9 cellular contexts compared by ENCODE assay signal in the genomic region with DNA sequence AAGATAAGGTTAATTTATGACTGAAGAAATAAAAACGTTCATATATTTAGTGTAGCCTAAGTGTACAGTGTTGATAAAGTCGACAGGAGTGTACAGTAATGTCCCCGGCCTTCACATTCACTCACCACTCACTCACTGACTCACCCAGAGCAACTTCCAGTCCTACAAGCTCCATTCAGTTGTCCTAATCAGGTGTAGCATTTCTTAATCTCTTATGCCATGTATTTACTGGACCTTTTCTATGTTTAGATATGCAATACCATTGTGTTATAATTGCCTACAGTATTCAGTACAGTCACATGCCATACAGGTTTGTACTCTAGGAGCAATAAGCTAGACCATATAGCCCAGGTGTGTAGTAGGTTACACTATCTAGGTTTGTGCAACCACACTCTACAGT.
"Had no signal": no experiment of that assay in that cellular context is flagged by ENCODE, and none has a peak within 500 bp of the region (broad histone marks: within the 10 kb centered on the region; RNA-seq: fewer than 3 reads in every experiment).

No MANE protein-coding gene starts in this region.

- H3K4me1 ChIP-seq: HAP-1 had no signal

- H3K9me3 Mint-ChIP-seq: HFFc6 had no signal

- DNase-seq: GM23248, GOT3, H7, HFFc6, IMR-90, KG1 had no signal

- H3K4me3 ChIP-seq: GM23248, HAP-1, K562 had no signal

- H3K27ac Mint-ChIP-seq: HFFc6 had no signal

- H3K36me3 ChIP-seq: HAP-1 had no signal

- H3K9me3 ChIP-seq: HAP-1 had no signal

- H3K4me3 Mint-ChIP-seq: HFFc6 had no signal

- H2AFZ ChIP-seq: GM23248 had no signal

- H3K9ac ChIP-seq: GM23248 had no signal

- FAIRE-seq: K562 had no signal

- ATAC-seq: HCT116, K562 had no signal

- H3K27ac ChIP-seq: GM23248 had no signal
